19 cellular contexts compared by ENCODE assay signal in genomic region chr3:66261318-66261717, GRCh38. TPM values are rescaled to one million over a fixed set of nuclear protein-coding genes. Genes with fewer than 3 reads are reported as not detected.
A peak's percentile ranks its signal among the peaks of the same experiment; 100 is the strongest.
DNase-seq lines count a peak whose midpoint lies in the region; ATAC-seq and TF ChIP-seq lines count a peak whose summit lies in the region.
"Had no signal": no experiment of that assay in that cellular context is flagged by ENCODE, and none has a peak within 500 bp of the region (broad histone marks: within the 10 kb centered on the region; RNA-seq: fewer than 3 reads in every experiment).

No MANE protein-coding gene starts in this region.

- H2BK15ac ChIP-seq in IMR-90 (ENCODE audit: low read depth, low read length) (0 out of 3 replicates have a peak overlapping the region, but pooled peaks have one; percentile 15), mesendoderm (replicated peaks; ENCODE audit: low read depth) (no peak overlapping the region)

- BruUV-seq in IMR-90 (replicated peaks; lab: Mats Ljungman, UMichigan), result no TSS peak

- H3K4me2 ChIP-seq in IMR-90 (ENCODE audit: low read depth, low read length), result peak overlapping the region; percentile 54; the same call in 1 of the 2 replicates
- H3K4me2 ChIP-seq in mesendoderm (ENCODE audit: low read length), result no peak overlapping the region
- H3K4me2 ChIP-seq: BLaER1 had no signal

- DNase-seq in EL (peak; percentile 52), IMR-90 (peak; percentile 56), choroid plexus epithelial cell (ENCODE audit: low read depth) (peak; percentile 54), mesendoderm (peak; percentile 40), OCI-M2 (lab: John Stamatoyannopoulos, UW; ENCODE audit: unreplicated experiment) (no peak), left colon (no peak)
- DNase-seq: activated CD8-positive, alpha-beta T cell treated with anti-CD3 and anti-CD28 coated beads for 36 hours; activated T-cell treated with anti-CD3 and anti-CD28 coated beads, Interleukin-2, amount 50 U/mL, for 4 hours; caudate nucleus; hippocampal formation; NCI-H2227 treated with DMSO at 0.1 percent for 48 hours; Peyer's patch had no signal

- no peak overlapping the region for H2AK9ac ChIP-seq in IMR-90 (replicated peaks; ENCODE audit: low read depth, low read length, poor library complexity)

- TF ChIP-seq CTCF in IMR-90 (conservative IDR thresholded peaks at IDR 0.05; ENCODE audit: low read depth, low read length) (no peak), choroid plexus epithelial cell (conservative IDR thresholded peaks at IDR 0.05; ENCODE audit: low read depth, low read length) (no peak)

- dilution Hi-C loops in IMR-90 (cut with HindIII; ENCODE audit: low sequenced_read_pairs, unreplicated experiment), result no loop called here

- H3K27ac ChIP-seq in IMR-90 (ENCODE audit: insufficient read depth, low read length) (no peak overlapping the region), mesendoderm (ENCODE audit: low read depth, low read length) (no peak overlapping the region)
- H3K27ac ChIP-seq: BLaER1, esophagus muscularis mucosa, Peyer's patch, suprapubic skin, VCaP had no signal

- CTCF ChIA-PET in IMR-90 (lab: Yijun Ruan, JAX), result interaction anchor here (1.1 kb wide), 1 partner anchor 10 kb away, joined by 4 read pairs; no protein-coding TSS in a partner anchor

- no peak overlapping the region for H4K91ac ChIP-seq in IMR-90 (ENCODE audit: insufficient read depth, low read depth, low read length)

- peaks cover 15% of the 10 kb centered on the region for H3K4me1 ChIP-seq in IMR-90 (ENCODE audit: control insufficient read depth, insufficient read depth, low read length)
- H3K4me1 ChIP-seq in mesendoderm (ENCODE audit: control insufficient read depth, low read depth, low read length), result no peaks in the 10 kb centered on the region
- H3K4me1 ChIP-seq: BLaER1, Peyer's patch, suprapubic skin had no signal

- in situ Hi-C loops in IMR-90 (cut with MboI; ENCODE audit: low sequenced_read_pairs), result no loop called here

- 83% methylated on average over 1 of the region's 2 CpGs; no CpG with 5 or more reads in 1 of the 2 experiments for WGBS in IMR-90 (ENCODE audit: extremely low coverage in 2 of 2, insufficient read length in 1 of 2), 2 experiments
- WGBS in mesendoderm (ENCODE audit: extremely low coverage, insufficient coverage, low lambda C conversion rate), result no CpG with 5 or more reads among the region's 2 CpGs

- H4K20me1 ChIP-seq in IMR-90 (ENCODE audit: insufficient read depth, low read length), result no peaks in the 10 kb centered on the region

- H3K56ac ChIP-seq in IMR-90 (ENCODE audit: extremely low read depth, insufficient read depth, low read length) (no peak overlapping the region), mesendoderm (ENCODE audit: low read length) (no peak overlapping the region)

- H2AFZ ChIP-seq in IMR-90 (replicated peaks; ENCODE audit: low read length, poor library complexity), result peak overlapping the region; percentile 9

- H3K4ac ChIP-seq in IMR-90 (ENCODE audit: low read depth, low read length), result peak overlapping the region; percentile 27; the same call in 1 of the 2 replicates
- H3K4ac ChIP-seq in mesendoderm (ENCODE audit: low read depth, low read length), result no peak overlapping the region

- no peaks in the 10 kb centered on the region for H3K79me2 ChIP-seq in mesendoderm (ENCODE audit: control insufficient read depth, insufficient read depth, low read length)

- peaks cover 17% of the 10 kb centered on the region for H3K9me1 ChIP-seq in IMR-90 (ENCODE audit: insufficient read depth, low read length)

- H4K8ac ChIP-seq in IMR-90 (ENCODE audit: low read depth in 2 of 2, low read length in 2 of 2), result no peak overlapping the region
- H4K8ac ChIP-seq in mesendoderm (ENCODE audit: low read depth, low read length), result no peak overlapping the region

- H4K5ac ChIP-seq in IMR-90 (ENCODE audit: low read depth, low read length), result no peak overlapping the region; the same call in none of the 2 replicates
- H4K5ac ChIP-seq in mesendoderm (ENCODE audit: low read length), result no peak overlapping the region

- no peaks in the 10 kb centered on the region for H3K36me3 ChIP-seq in IMR-90 (ENCODE audit: control insufficient read depth, insufficient read depth, low read length)
- no peaks in the 10 kb centered on the region for H3K36me3 ChIP-seq in mesendoderm (ENCODE audit: control insufficient read depth, insufficient read depth, low read length)
- H3K36me3 ChIP-seq: Peyer's patch had no signal

- H2BK20ac ChIP-seq in IMR-90 (ENCODE audit: low read depth, low read length), result peak overlapping the region; percentile 59; the same call in 1 of the 2 replicates

- no peaks in the 10 kb centered on the region for H3K9me3 ChIP-seq in IMR-90 (ENCODE audit: control insufficient read depth, insufficient read depth, low read length)
- H3K9me3 ChIP-seq: BLaER1, esophagus muscularis mucosa, Peyer's patch, suprapubic skin had no signal

- H3K4me3 ChIP-seq in IMR-90 (ENCODE audit: insufficient read depth, low read depth, low read length) (no peak overlapping the region), choroid plexus epithelial cell (ENCODE audit: low read depth, low read length) (no peak overlapping the region), mesendoderm (ENCODE audit: low read length) (no peak overlapping the region)
- H3K4me3 ChIP-seq: BLaER1, esophagus muscularis mucosa, Peyer's patch, suprapubic skin had no signal

- no peak for TF ChIP-seq RAD21 in IMR-90 (IDR thresholded peaks at IDR 0.05; ENCODE audit: low read length)

- POLR2A ChIA-PET in IMR-90 (lab: Charles Lee; ENCODE audit: unreplicated experiment), result no interaction called here

- no peak overlapping the region for H2BK5ac ChIP-seq in IMR-90 (ENCODE audit: low read depth, low read length, poor library complexity, severe bottlenecking)
- H2BK5ac ChIP-seq in mesendoderm (ENCODE audit: low read length), result no peak overlapping the region

- no peak overlapping the region for H2AK5ac ChIP-seq in IMR-90 (ENCODE audit: low read depth, low read length)
- no peak overlapping the region for H2AK5ac ChIP-seq in mesendoderm (ENCODE audit: low read length)

- H3K79me1 ChIP-seq in IMR-90 (ENCODE audit: low read depth in 1 of 2, low read length in 2 of 2) (peaks cover 6 to 19% of the 10 kb centered on the region in 2 experiments), mesendoderm (ENCODE audit: low read length) (peaks cover 2% of the 10 kb centered on the region)

- peak overlapping the region; percentile 61; the same call in 1 of the 2 replicates for H3K14ac ChIP-seq in IMR-90 (replicated peaks; ENCODE audit: low read depth, low read length)

- TF ChIP-seq POLR2A in IMR-90 (IDR thresholded peaks at IDR 0.05; ENCODE audit: low read depth, low read length), result no peak

- H3K27me3 ChIP-seq in IMR-90 (ENCODE audit: control insufficient read depth, insufficient read depth, low read length), result no peaks in the 10 kb centered on the region
- no peaks in the 10 kb centered on the region for H3K27me3 ChIP-seq in mesendoderm (ENCODE audit: insufficient read depth, low read length, poor library complexity)
- H3K27me3 ChIP-seq: BLaER1, esophagus muscularis mucosa, Peyer's patch, suprapubic skin had no signal

- H3K18ac ChIP-seq in IMR-90 (ENCODE audit: low read depth, low read length) (peak overlapping the region; percentile 61; the same call in 1 of the 2 replicates), mesendoderm (ENCODE audit: low read length) (no peak overlapping the region)

- H2BK120ac ChIP-seq in IMR-90 (ENCODE audit: low read depth, low read length) (no peak overlapping the region), mesendoderm (ENCODE audit: low read depth, low read length) (no peak overlapping the region)

- no peak overlapping the region for H3K23ac ChIP-seq in IMR-90 (ENCODE audit: low read depth, low read length)
- H3K23ac ChIP-seq in mesendoderm (ENCODE audit: low read length), result no peak overlapping the region

- intact Hi-C loops in IMR-90 (cut with micrococcal nuclease) (no loop called here), left colon (cut with DNase I, micrococcal nuclease) (no loop called here)

- ATAC-seq in IMR-90 (ENCODE audit: low read depth), result peak; percentile 70
- no peak for ATAC-seq in GM21381 (IDR thresholded peaks at IDR 0.05; ENCODE audit: unreplicated experiment)
- no peak for ATAC-seq in left colon
- ATAC-seq: activated CD8-positive, alpha-beta T cell treated with anti-CD3 and anti-CD28 coated beads for 36 hours; activated naive CD4-positive, alpha-beta T cell treated with anti-CD3 and anti-CD28 coated beads, Interleukin-2, amount 50 U/mL, for 72 hours; activated T-cell treated with anti-CD3 and anti-CD28 coated beads, Interleukin-2, amount 50 U/mL, for 4 hours; natural killer cell treated with Interleukin-12 subunit alpha and Interleukin-12 subunit beta and Interleukin-15 and Interleukin-18, amount 100 ng/mL, for 72 hours had no signal

- no peak overlapping the region for H3K9ac ChIP-seq in IMR-90 (ENCODE audit: low read depth, low read length)
- no peak overlapping the region for H3K9ac ChIP-seq in mesendoderm (ENCODE audit: low read length)
- H3K9ac ChIP-seq: BLaER1 had no signal

TF ChIP-seq in IMR-90, 13 proteins besides CTCF, POLR2A, EP300 and RAD21 (continues in another document):
- TF ChIP-seq BHLHE40 (IDR thresholded peaks at IDR 0.05; ENCODE audit: low read depth, low read length) (no peak), RFX5 (IDR thresholded peaks at IDR 0.05; ENCODE audit: low read depth, low read length) (no peak), MAZ (IDR thresholded peaks at IDR 0.05; ENCODE audit: borderline replicate concordance, low read depth, low read length) (no peak), FOS (IDR thresholded peaks at IDR 0.05; ENCODE audit: low read depth, low read length) (no peak), CEBPB (IDR thresholded peaks at IDR 0.05; ENCODE audit: low read depth, low read length) (no peak), RCOR1 (IDR thresholded peaks at IDR 0.05; ENCODE audit: insufficient replicate concordance, low read length) (no peak), NFE2L2 (IDR thresholded peaks at IDR 0.05; ENCODE audit: low read depth, low read length) (no peak), CHD1 (IDR thresholded peaks at IDR 0.05; ENCODE audit: low read depth, low read length) (no peak), MAFK (IDR thresholded peaks at IDR 0.05; ENCODE audit: low read depth, low read length) (no peak)
- TF ChIP-seq, protein P1, sequence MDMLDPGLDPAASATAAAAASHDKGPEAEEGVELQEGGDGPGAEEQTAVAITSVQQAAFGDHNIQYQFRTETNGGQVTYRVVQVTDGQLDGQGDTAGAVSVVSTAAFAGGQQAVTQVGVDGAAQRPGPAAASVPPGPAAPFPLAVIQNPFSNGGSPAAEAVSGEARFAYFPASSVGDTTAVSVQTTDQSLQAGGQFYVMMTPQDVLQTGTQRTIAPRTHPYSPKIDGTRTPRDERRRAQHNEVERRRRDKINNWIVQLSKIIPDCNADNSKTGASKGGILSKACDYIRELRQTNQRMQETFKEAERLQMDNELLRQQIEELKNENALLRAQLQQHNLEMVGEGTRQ (IDR thresholded peaks at IDR 0.05; ENCODE audit: low read depth, low read length), result no peak

RNA-seq across cellular contexts. Expression of gene SLC25A26, which starts 40.5 kb away (rescaled TPM):
- total RNA-seq in IMR-90 (2012; rRNA removed) (12.7 and 17.5 TPM in 2 replicates), left colon (10 to 100 TPM; 17.2 to 18.9 TPM)
- polyA plus RNA-seq in IMR-90 (2012; rRNA removed), result 8.5 and 10.9 TPM in 2 replicates
- polyA plus RNA-seq in IMR-90 (2012; cell fraction: cytosol; rRNA removed), result 5.6 and 13.2 TPM in 2 replicates
- 3.1 and 7.2 TPM in 2 replicates for polyA plus RNA-seq in IMR-90 (2012; cell fraction: nucleus; rRNA removed; ENCODE audit: low replicate concordance)
- 15.6 TPM for polyA plus RNA-seq in mesendoderm (2013, experiment 1 of 2)
- polyA plus RNA-seq in mesendoderm (2013, experiment 2 of 2), result 15.3 TPM

Comparison
In these comparisons a context has a peak if more than half of its experiments do, and no peak if none do; other contexts are left out.
1. DNase-seq: peak in EL (single experiment), IMR-90 (single experiment), choroid plexus epithelial cell (single experiment) and mesendoderm (single experiment); none in OCI-M2 (single experiment) and left colon (0 of 2).